ENCODE assay signal across 8 cellular contexts in the genomic region with DNA sequence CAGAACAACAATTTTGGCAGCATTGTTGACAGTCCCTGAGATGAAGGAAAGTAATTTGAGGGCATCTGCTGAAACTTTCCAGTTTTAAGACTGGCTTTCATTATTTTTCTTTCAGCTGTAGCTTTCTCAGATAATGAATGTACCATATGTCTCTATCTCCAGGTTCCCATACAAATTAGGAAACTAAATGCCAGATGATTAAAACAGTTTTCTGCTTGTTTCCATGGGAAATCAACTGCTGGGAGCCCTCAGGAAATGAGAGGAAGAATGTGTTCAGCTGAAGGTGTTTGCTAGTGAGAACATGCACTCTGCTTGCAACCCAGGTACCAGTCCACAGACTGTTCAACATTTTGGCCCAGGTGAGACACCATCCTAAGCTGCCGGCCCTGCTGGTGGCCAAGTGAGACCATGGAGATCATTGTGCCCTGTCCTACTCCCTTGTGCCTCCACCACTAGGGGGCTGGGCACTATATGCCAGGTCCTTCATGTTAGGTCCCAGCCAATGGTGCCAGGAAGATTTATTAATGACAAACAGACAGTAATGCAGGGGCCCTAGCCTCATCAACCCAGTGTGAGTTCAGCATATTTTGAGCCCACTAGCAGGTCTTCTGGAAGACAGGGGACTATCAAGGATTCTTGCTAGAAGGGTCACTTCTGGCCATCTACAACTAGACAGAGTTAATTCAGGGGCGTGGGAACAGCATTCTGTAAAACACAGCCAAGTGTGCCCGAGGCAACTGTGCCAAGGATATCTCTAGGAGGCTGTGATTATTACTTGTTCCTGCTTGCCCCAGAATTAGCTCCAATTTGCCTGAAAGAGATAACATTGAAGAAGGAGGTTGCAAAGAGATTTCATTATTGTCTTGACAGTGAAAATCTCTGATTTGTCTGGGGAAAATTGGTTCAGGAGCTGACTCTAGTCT. TPM values are rescaled to one million over a fixed set of nuclear protein-coding genes. Genes with fewer than 3 reads are reported as not detected.
DNase-seq lines count a peak whose midpoint lies in the region; ATAC-seq and TF ChIP-seq lines count a peak whose summit lies in the region.

No MANE protein-coding gene starts in this region.

- ATAC-seq in left ventricle myocardium superior (peak; percentile 78), GM21529 (IDR thresholded peaks at IDR 0.05; ENCODE audit: unreplicated experiment) (no peak)

- intact Hi-C loops in left ventricle myocardium superior (cut with micrococcal nuclease): no loop called here

- TF ChIP-seq CTCF in 22Rv1 (IDR thresholded peaks at IDR 0.05): peak; percentile 55
- TF ChIP-seq CTCF in GM12872 (IDR thresholded peaks at IDR 0.05; ENCODE audit: insufficient read depth, low read depth, low read length): peak; percentile 73

- peak; percentile 30 for DNase-seq in SW480 (ENCODE audit: low spot score)
- DNase-seq in left ventricle myocardium superior: peak; percentile 35
- no peak for DNase-seq in SW 1271 (lab: John Stamatoyannopoulos, UW)
- DNase-seq in NCI-H1436 (lab: John Stamatoyannopoulos, UW): no peak
- no peak for DNase-seq in NCI-H1048 (lab: John Stamatoyannopoulos, UW)

- H3K27ac ChIP-seq in 22Rv1: no peak overlapping the region

RNA-seq across cellular contexts. Expression of gene LRRC8C, which starts 17.0 kb away (rescaled TPM):
- 6.8 TPM for total RNA-seq in left ventricle myocardium superior

Comparison
In these comparisons a context has a peak if more than half of its experiments do, and no peak if none do; other contexts are left out.
1. DNase-seq: peak in SW480 (single experiment) and left ventricle myocardium superior (single experiment); none in SW 1271 (0 of 2), NCI-H1436 (single experiment) and NCI-H1048 (single experiment).